ENCODE assay signal across 18 cellular contexts in the genomic region with DNA sequence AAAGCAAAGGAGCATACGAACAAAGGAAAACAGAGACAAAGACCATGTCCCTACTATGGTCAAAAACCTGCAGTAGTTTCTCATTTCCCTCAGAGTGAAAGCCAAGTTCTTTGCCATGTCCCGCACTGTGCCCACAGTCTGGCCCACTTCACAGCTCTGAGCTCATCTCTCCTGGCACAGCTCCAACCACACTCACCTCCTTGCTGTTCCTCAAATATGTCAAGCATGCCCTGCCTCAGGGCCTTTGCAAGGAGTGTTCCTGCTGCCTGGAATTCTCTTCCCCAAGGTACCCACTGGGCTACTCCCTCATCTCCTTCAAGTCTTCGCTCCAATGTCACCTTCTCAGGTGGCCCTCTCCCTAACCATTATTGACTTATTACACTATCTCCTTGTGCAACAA.
DNase-seq lines count a peak whose midpoint lies in the region; ATAC-seq, FAIRE-seq and TF ChIP-seq lines count a peak whose summit lies in the region.
"Had no signal": no experiment of that assay in that cellular context is flagged by ENCODE, and none has a peak within 500 bp of the region (broad histone marks: within the 10 kb centered on the region; RNA-seq: fewer than 3 reads in every experiment).

No MANE protein-coding gene starts in this region.

- H3K9ac ChIP-seq in astrocyte (ENCODE audit: low read length), result no peak overlapping the region
- no peak overlapping the region for H3K9ac ChIP-seq in kidney (ENCODE audit: low read length in 2 of 2)

- H3K36me3 ChIP-seq in astrocyte (ENCODE audit: insufficient read depth, low read length), result no peaks in the 10 kb centered on the region
- no peaks in the 10 kb centered on the region for H3K36me3 ChIP-seq in kidney (ENCODE audit: control insufficient read depth in 1 of 2, insufficient read depth in 2 of 2, low read length in 2 of 2)
- no peaks in the 10 kb centered on the region for H3K36me3 ChIP-seq in gastroesophageal sphincter

- DNase-seq in Daoy (ENCODE audit: low read depth) (peak; percentile 38), astrocyte (ENCODE audit: low read depth) (peak; percentile 40), islet precursor cell (peak; percentile 69), kidney (no peak), retina (no peak), SW480 (ENCODE audit: low spot score) (no peak)
- DNase-seq: activated B cell treated with CpG ODN at 0.5 μM for 24 hours; activated CD8-positive, alpha-beta memory T cell treated with anti-CD3 and anti-CD28 coated beads, Interleukin-2, amount 10 ng/mL, durations not matched to agents 7 days and 5 days; activated naive CD4-positive, alpha-beta T cell treated with anti-CD3 and anti-CD28 coated beads, Interleukin-2, amount 50 U/mL, for 16 hours; caudate nucleus; effector memory CD4-positive, alpha-beta T cell; foreskin melanocyte; KBM-7; NCI-H446 treated with DMSO at 0.1 percent for 48 hours had no signal

- H3K4me1 ChIP-seq in astrocyte (ENCODE audit: insufficient read depth, low read length), result peaks cover 4% of the 10 kb centered on the region
- no peaks in the 10 kb centered on the region for H3K4me1 ChIP-seq in kidney (ENCODE audit: control insufficient read depth in 1 of 2, insufficient read depth in 1 of 2, low read depth in 1 of 2, low read length in 2 of 2)
- no peaks in the 10 kb centered on the region for H3K4me1 ChIP-seq in gastroesophageal sphincter

- no peak for TF ChIP-seq CTCF in astrocyte (IDR thresholded peaks at IDR 0.05; ENCODE audit: insufficient read depth, low read depth, low read length)
- TF ChIP-seq CTCF in kidney (IDR thresholded peaks at IDR 0.05; ENCODE audit: borderline replicate concordance, extremely low read depth, insufficient read depth), result no peak
- TF ChIP-seq CTCF in gastroesophageal sphincter (IDR thresholded peaks at IDR 0.05), result no peak

- no peak overlapping the region for H3K27ac Mint-ChIP-seq in astrocyte (ENCODE audit: unreplicated experiment)
- H3K27ac Mint-ChIP-seq: activated B cell treated with CpG ODN at 0.5 μM for 24 hours; activated CD8-positive, alpha-beta memory T cell treated with anti-CD3 and anti-CD28 coated beads, Interleukin-2, amount 10 ng/mL, durations not matched to agents 7 days and 5 days; stimulated activated effector memory CD8-positive, alpha-beta T cell treated with anti-CD3 and anti-CD28 coated beads, Interleukin-12 subunit alpha, Interleukin-12 subunit beta, amount 100 ng/mL, for 72 hours had no signal

- no peaks in the 10 kb centered on the region for H3K36me3 Mint-ChIP-seq in astrocyte (ENCODE audit: low read depth, unreplicated experiment)
- H3K36me3 Mint-ChIP-seq: activated CD8-positive, alpha-beta memory T cell treated with anti-CD3 and anti-CD28 coated beads, Interleukin-2, amount 10 ng/mL, durations not matched to agents 7 days and 5 days; stimulated activated effector memory CD8-positive, alpha-beta T cell treated with anti-CD3 and anti-CD28 coated beads, Interleukin-12 subunit alpha, Interleukin-12 subunit beta, amount 100 ng/mL, for 72 hours had no signal

- H3K27me3 ChIP-seq in astrocyte (ENCODE audit: insufficient read depth, low read length) (no peaks in the 10 kb centered on the region), gastroesophageal sphincter (no peaks in the 10 kb centered on the region)

- no peak for ATAC-seq in gastroesophageal sphincter
- ATAC-seq: activated CD8-positive, alpha-beta memory T cell treated with anti-CD3 and anti-CD28 coated beads, Interleukin-2, amount 10 ng/mL, durations not matched to agents 7 days and 5 days; stimulated activated effector memory CD8-positive, alpha-beta T cell treated with anti-CD3 and anti-CD28 coated beads, Interleukin-12 subunit alpha, Interleukin-12 subunit beta, amount 100 ng/mL, for 72 hours had no signal

- H2AFZ ChIP-seq in astrocyte (ENCODE audit: low read depth, low read length), result no peak overlapping the region

- TF ChIP-seq EP300 in Ishikawa (IDR thresholded peaks at IDR 0.05; ENCODE audit: borderline replicate concordance), result no peak
- TF ChIP-seq EP300 in gastroesophageal sphincter (IDR thresholded peaks at IDR 0.05), result no peak

- H3K9me3 ChIP-seq in astrocyte (ENCODE audit: insufficient read depth, low read depth, low read length), result no peaks in the 10 kb centered on the region
- H3K9me3 ChIP-seq in kidney (ENCODE audit: control insufficient read depth in 1 of 2, low read length in 2 of 2), result no peaks in the 10 kb centered on the region
- H3K9me3 ChIP-seq in gastroesophageal sphincter, result no peaks in the 10 kb centered on the region

- H3K27ac ChIP-seq in astrocyte (ENCODE audit: low read depth, low read length), result no peak overlapping the region
- H3K27ac ChIP-seq in kidney (ENCODE audit: low read depth in 2 of 2, low read length in 2 of 2), result no peak overlapping the region
- H3K27ac ChIP-seq in gastroesophageal sphincter, result no peak overlapping the region

- no peak overlapping the region for H3K4me3 ChIP-seq in astrocyte (ENCODE audit: insufficient read depth, low read depth, low read length)
- H3K4me3 ChIP-seq in kidney (ENCODE audit: low read length in 2 of 2), result no peak overlapping the region
- no peak overlapping the region for H3K4me3 ChIP-seq in gastroesophageal sphincter

- 74 to 85% methylated on average over 3 of the region's 3 CpGs for WGBS in gastroesophageal sphincter (ENCODE audit: low coverage in 1 of 2), 2 donors

- H4K20me1 ChIP-seq in astrocyte (ENCODE audit: insufficient read depth, low read length), result no peaks in the 10 kb centered on the region

- TF ChIP-seq RAD21 in Ishikawa (IDR thresholded peaks at IDR 0.05; ENCODE audit: low read depth), result no peak

- H3K4me1 Mint-ChIP-seq in astrocyte (ENCODE audit: low read depth, unreplicated experiment), result peaks cover 5% of the 10 kb centered on the region
- H3K4me1 Mint-ChIP-seq: activated B cell treated with CpG ODN at 0.5 μM for 24 hours; activated CD8-positive, alpha-beta memory T cell treated with anti-CD3 and anti-CD28 coated beads, Interleukin-2, amount 10 ng/mL, durations not matched to agents 7 days and 5 days; stimulated activated effector memory CD8-positive, alpha-beta T cell treated with anti-CD3 and anti-CD28 coated beads, Interleukin-12 subunit alpha, Interleukin-12 subunit beta, amount 100 ng/mL, for 72 hours had no signal

- intact Hi-C loops in kidney (cut with DNase I), result no loop called here

- H3K4me3 Mint-ChIP-seq in astrocyte (ENCODE audit: unreplicated experiment), result no peak overlapping the region
- H3K4me3 Mint-ChIP-seq: activated B cell treated with CpG ODN at 0.5 μM for 24 hours; activated CD8-positive, alpha-beta memory T cell treated with anti-CD3 and anti-CD28 coated beads, Interleukin-2, amount 10 ng/mL, durations not matched to agents 7 days and 5 days; stimulated activated effector memory CD8-positive, alpha-beta T cell treated with anti-CD3 and anti-CD28 coated beads, Interleukin-12 subunit alpha, Interleukin-12 subunit beta, amount 100 ng/mL, for 72 hours had no signal

- H3K9me3 Mint-ChIP-seq in astrocyte (ENCODE audit: unreplicated experiment), result no peaks in the 10 kb centered on the region
- H3K9me3 Mint-ChIP-seq: activated B cell treated with CpG ODN at 0.5 μM for 24 hours; stimulated activated effector memory CD8-positive, alpha-beta T cell treated with anti-CD3 and anti-CD28 coated beads, Interleukin-12 subunit alpha, Interleukin-12 subunit beta, amount 100 ng/mL, for 72 hours had no signal

- no peak for TF ChIP-seq POLR2A in gastroesophageal sphincter (IDR thresholded peaks at IDR 0.05)

- H3K4me2 ChIP-seq in astrocyte (ENCODE audit: low read length), result no peak overlapping the region

- no peaks in the 10 kb centered on the region for H3K27me3 Mint-ChIP-seq in astrocyte (ENCODE audit: low read depth, unreplicated experiment)

- FAIRE-seq in astrocyte (lab: Jason Lieb, UNC) (no peak), kidney (lab: Jason Lieb, UNC) (no peak)
- FAIRE-seq: H54 had no signal

- H3K79me2 ChIP-seq in astrocyte (ENCODE audit: insufficient read depth, low read length), result no peaks in the 10 kb centered on the region

TF ChIP-seq in Ishikawa, 13 proteins besides CTCF, POLR2A, EP300 and RAD21:
- TF ChIP-seq, protein P1, sequence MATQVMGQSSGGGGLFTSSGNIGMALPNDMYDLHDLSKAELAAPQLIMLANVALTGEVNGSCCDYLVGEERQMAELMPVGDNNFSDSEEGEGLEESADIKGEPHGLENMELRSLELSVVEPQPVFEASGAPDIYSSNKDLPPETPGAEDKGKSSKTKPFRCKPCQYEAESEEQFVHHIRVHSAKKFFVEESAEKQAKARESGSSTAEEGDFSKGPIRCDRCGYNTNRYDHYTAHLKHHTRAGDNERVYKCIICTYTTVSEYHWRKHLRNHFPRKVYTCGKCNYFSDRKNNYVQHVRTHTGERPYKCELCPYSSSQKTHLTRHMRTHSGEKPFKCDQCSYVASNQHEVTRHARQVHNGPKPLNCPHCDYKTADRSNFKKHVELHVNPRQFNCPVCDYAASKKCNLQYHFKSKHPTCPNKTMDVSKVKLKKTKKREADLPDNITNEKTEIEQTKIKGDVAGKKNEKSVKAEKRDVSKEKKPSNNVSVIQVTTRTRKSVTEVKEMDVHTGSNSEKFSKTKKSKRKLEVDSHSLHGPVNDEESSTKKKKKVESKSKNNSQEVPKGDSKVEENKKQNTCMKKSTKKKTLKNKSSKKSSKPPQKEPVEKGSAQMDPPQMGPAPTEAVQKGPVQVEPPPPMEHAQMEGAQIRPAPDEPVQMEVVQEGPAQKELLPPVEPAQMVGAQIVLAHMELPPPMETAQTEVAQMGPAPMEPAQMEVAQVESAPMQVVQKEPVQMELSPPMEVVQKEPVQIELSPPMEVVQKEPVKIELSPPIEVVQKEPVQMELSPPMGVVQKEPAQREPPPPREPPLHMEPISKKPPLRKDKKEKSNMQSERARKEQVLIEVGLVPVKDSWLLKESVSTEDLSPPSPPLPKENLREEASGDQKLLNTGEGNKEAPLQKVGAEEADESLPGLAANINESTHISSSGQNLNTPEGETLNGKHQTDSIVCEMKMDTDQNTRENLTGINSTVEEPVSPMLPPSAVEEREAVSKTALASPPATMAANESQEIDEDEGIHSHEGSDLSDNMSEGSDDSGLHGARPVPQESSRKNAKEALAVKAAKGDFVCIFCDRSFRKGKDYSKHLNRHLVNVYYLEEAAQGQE (IDR thresholded peaks at IDR 0.05; ENCODE audit: low read depth), result no peak
- TF ChIP-seq TEAD4 (IDR thresholded peaks at IDR 0.05), result peak; percentile 46
TF ChIP-seq in Ishikawa: peak in this region for 1.

Comparison
In these comparisons a context has a peak if more than half of its experiments do, and no peak if none do; other contexts are left out.
1. DNase-seq: peak in Daoy (single experiment), astrocyte (single experiment) and islet precursor cell (single experiment); none in kidney (single experiment), retina (single experiment) and SW480 (single experiment).